In genomic region chr3:99641480-99641879, GRCh38 we compare ENCODE assay signal across 28 cellular contexts. TPM values are rescaled to one million over a fixed set of nuclear protein-coding genes. Genes with fewer than 3 reads are reported as not detected.
A peak's percentile ranks its signal among the peaks of the same experiment; 100 is the strongest.
DNase-seq lines count a peak whose midpoint lies in the region; ATAC-seq, FAIRE-seq and TF ChIP-seq lines count a peak whose summit lies in the region.
"Had no signal": no experiment of that assay in that cellular context is flagged by ENCODE, and none has a peak within 500 bp of the region (broad histone marks: within the 10 kb centered on the region; RNA-seq: fewer than 3 reads in every experiment).

No MANE protein-coding gene starts in this region.

- no peak for TF ChIP-seq EP300 in H1 (IDR thresholded peaks at IDR 0.05; ENCODE audit: borderline replicate concordance in 1 of 2, low read depth in 2 of 2, low read length in 2 of 2)

- intact Hi-C loops in heart right ventricle (cut with DNase I): loop anchor here in 3 of 10 donors (5.0 to 10.0 kb wide), 3 partner anchors 46 to 113 kb away; no protein-coding TSS in a partner anchor
- intact Hi-C loops in left cardiac atrium (cut with DNase I): loop anchor here in 1 of 2 donors (10.0 kb wide), 1 partner anchor 113 kb away; no protein-coding TSS in a partner anchor
- intact Hi-C loops in natural killer cell (cut with micrococcal nuclease): no loop called here

- no peaks in the 10 kb centered on the region for H3K9me3 ChIP-seq in heart right ventricle
- no peaks in the 10 kb centered on the region for H3K9me3 ChIP-seq in H1 (ENCODE audit: insufficient read depth in 2 of 2, low read depth in 1 of 2, low read length in 1 of 2)
- H3K9me3 ChIP-seq in osteoblast (ENCODE audit: low read depth, low read length): no peaks in the 10 kb centered on the region
- H3K9me3 ChIP-seq: BLaER1, gastrocnemius medialis had no signal

- POLR2A ChIA-PET in H1 (lab: Charles Lee; ENCODE audit: partially characterized antibody): no interaction called here

- no peaks in the 10 kb centered on the region for H3K79me1 ChIP-seq in H1 (ENCODE audit: low read depth, low read length)

- H3K27me3 Mint-ChIP-seq in natural killer cell (ENCODE audit: low read depth in 2 of 2): peaks cover 24 to 30% of the 10 kb centered on the region in 2 donors
- H3K27me3 Mint-ChIP-seq in nephron progenitor cell (ENCODE audit: low read depth, poor library complexity): peaks cover 71% of the 10 kb centered on the region

- TF ChIP-seq CTCF in heart right ventricle (IDR thresholded peaks at IDR 0.05) (no peak), H1 (IDR thresholded peaks at IDR 0.05; ENCODE audit: control extremely low read depth in 1 of 3, insufficient read depth in 1 of 3, low read depth in 1 of 3, low read length in 3 of 3) (no peak), osteoblast (IDR thresholded peaks at IDR 0.05; ENCODE audit: extremely low read depth, low read depth, low read length) (no peak), natural killer cell (IDR thresholded peaks at IDR 0.05) (no peak), foreskin fibroblast (IDR thresholded peaks at IDR 0.05; ENCODE audit: low read depth, low read length) (no peak), nephron progenitor cell (IDR thresholded peaks at IDR 0.05) (no peak)

- H4K20me1 ChIP-seq in H1 (replicated peaks in 1 of 2; ENCODE audit: control insufficient read depth in 1 of 2, insufficient read depth in 2 of 2, low read length in 2 of 2): no peaks in the 10 kb centered on the region
- peaks cover 12% of the 10 kb centered on the region for H4K20me1 ChIP-seq in osteoblast (ENCODE audit: insufficient read depth, low read length)
- H4K20me1 ChIP-seq: BLaER1 had no signal

- H3K4me3 ChIP-seq in heart right ventricle (peak overlapping the region in 5 of 10 donors; percentile 62 to 68 (median 66)), H1 (ENCODE audit: extremely low read depth in 1 of 4, insufficient read depth in 2 of 4, low read depth in 3 of 4, low read length in 4 of 4) (no peak overlapping the region), osteoblast (ENCODE audit: insufficient read depth, low read length) (peak overlapping the region; percentile 80), foreskin fibroblast (ENCODE audit: low read depth in 1 of 2, low read length in 2 of 2) (no peak overlapping the region)
- H3K4me3 ChIP-seq: BLaER1, gastrocnemius medialis had no signal

- no peak overlapping the region for H3K56ac ChIP-seq in H1 (replicated peaks; ENCODE audit: insufficient read length, low read depth, low read length)

- H4K5ac ChIP-seq in H1 (ENCODE audit: insufficient read length, low read depth, low read length): no peak overlapping the region

- no peak overlapping the region for H3K9ac ChIP-seq in H1 (replicated peaks in 1 of 4; ENCODE audit: extremely low read depth in 1 of 4, low read depth in 3 of 4, low read length in 3 of 4)
- H3K9ac ChIP-seq: BLaER1, parathyroid adenoma had no signal

- H3K18ac ChIP-seq in H1 (ENCODE audit: extremely low read depth, low read length): no peak overlapping the region

- no peak overlapping the region for H2AK5ac ChIP-seq in H1 (ENCODE audit: low read depth, low read length)

- no peak for FAIRE-seq in H1 (lab: Jason Lieb, UNC)
- FAIRE-seq: GM12891, GM19239, kidney had no signal

- no peak overlapping the region for H2BK120ac ChIP-seq in H1 (replicated peaks; ENCODE audit: low read depth, low read length)

- H2AFZ ChIP-seq in H1 (ENCODE audit: low read length): 0 out of 2 replicates have a peak overlapping the region, but pooled peaks have one; percentile 25
- H2AFZ ChIP-seq in osteoblast (ENCODE audit: low read length): no peak overlapping the region
- H2AFZ ChIP-seq: parathyroid adenoma had no signal

- peak overlapping the region in 7 of 10 donors; percentile 9 to 91 (median 86) for H3K27ac ChIP-seq in heart right ventricle
- no peak overlapping the region for H3K27ac ChIP-seq in H1 (ENCODE audit: low read depth, low read length)
- peak overlapping the region; percentile 96 for H3K27ac ChIP-seq in osteoblast (ENCODE audit: low read depth, low read length)
- H3K27ac ChIP-seq: BLaER1, gastrocnemius medialis, parathyroid adenoma had no signal

- H3K27ac Mint-ChIP-seq in natural killer cell (no peak overlapping the region), nephron progenitor cell (no peak overlapping the region)
- H3K27ac Mint-ChIP-seq: activated naive CD8-positive, alpha-beta T cell treated with anti-CD3 and anti-CD28 coated beads, Interleukin-2, amount 10 ng/mL, durations not matched to agents 7 days and 5 days; dendritic cell treated with granulocyte-macrophage colony-stimulating factor and Interleukin-4, amounts not matched to agents 40 ng/mL and 50 ng/mL, for 4 days; stimulated activated naive B cell treated with anti-CD40 and anti-IgM and Interleukin-4, amounts not matched to agents 10 μg/mL and 1 μg/mL and 100 μg/mL, for 72 hours; WTC11 had no signal

- H3K79me2 ChIP-seq in H1 (ENCODE audit: control insufficient read depth in 1 of 2, insufficient read depth in 2 of 2, low read length in 2 of 2) (no peaks in the 10 kb centered on the region), osteoblast (ENCODE audit: insufficient read depth, low read length) (peaks cover 90% of the 10 kb centered on the region)
- H3K79me2 ChIP-seq: parathyroid adenoma had no signal

- peaks cover 0 to 12% of the 10 kb centered on the region in 2 donors for H3K4me1 Mint-ChIP-seq in natural killer cell
- H3K4me1 Mint-ChIP-seq in nephron progenitor cell: peaks cover 27% of the 10 kb centered on the region

- no peak overlapping the region for H4K91ac ChIP-seq in H1 (replicated peaks; ENCODE audit: insufficient read length, low read length)

- no peak for DNase-seq in heart right ventricle
- DNase-seq in left cardiac atrium: no peak
- DNase-seq in H1 (ENCODE audit: low read depth in 1 of 2, low spot score in 2 of 2): no peak
- DNase-seq in osteoblast (ENCODE audit: insufficient read length, low spot score, missing footprints): no peak
- DNase-seq in natural killer cell: no peak
- DNase-seq in foreskin fibroblast: no peak
- DNase-seq in nephron progenitor cell: no peak
- DNase-seq in GM19238 (ENCODE audit: insufficient read length, low spot score): no peak
- DNase-seq: activated CD4-positive, alpha-beta T cell treated with anti-CD3 and anti-CD28 coated beads, Interleukin-2, amount 50 U/mL, for 4 hours; activated CD8-positive, alpha-beta memory T cell treated with anti-CD3 and anti-CD28 coated beads, Interleukin-2, amount 50 U/mL, for 4 hours; activated effector memory CD4-positive, alpha-beta T cell treated with Interleukin-2 at 50 U/mL for 16 hours; activated naive CD8-positive, alpha-beta T cell treated with anti-CD3 and anti-CD28 coated beads, Interleukin-2, amount 10 ng/mL, durations not matched to agents 7 days and 5 days; COR-L47; DMS79 treated with DMSO at 0.1 percent for 48 hours; gastrocnemius medialis; KBM-7; kidney; NCI-H2171; NCI-H526 treated with DMSO at 0.1 percent for 48 hours; stimulated activated naive B cell treated with anti-CD40 and anti-IgM and Interleukin-4, amounts not matched to agents 10 μg/mL and 1 μg/mL and 100 μg/mL, for 72 hours; T-helper 9 cell had no signal

- no peak overlapping the region for H3K23ac ChIP-seq in H1 (ENCODE audit: insufficient read length)

- no peak for TF ChIP-seq POLR2A in H1 (IDR thresholded peaks at IDR 0.05; ENCODE audit: control extremely low read depth in 1 of 2, low read depth in 2 of 2, low read length in 2 of 2)

- CTCF ChIA-PET in H1 (lab: Charles Lee; ENCODE audit: partially characterized antibody): interaction anchor here (0.8 to 2.7 kb wide), 9 partner anchors 9 to 112 kb away, joined by 3 to 19 read pairs (median 4); no protein-coding TSS in a partner anchor

- H4K8ac ChIP-seq in H1 (ENCODE audit: extremely low read depth, insufficient read depth, low read length): no peak overlapping the region

- H3K4me3 Mint-ChIP-seq in natural killer cell (no peak overlapping the region), nephron progenitor cell (no peak overlapping the region)
- H3K4me3 Mint-ChIP-seq: activated naive CD8-positive, alpha-beta T cell treated with anti-CD3 and anti-CD28 coated beads, Interleukin-2, amount 10 ng/mL, durations not matched to agents 7 days and 5 days; dendritic cell treated with granulocyte-macrophage colony-stimulating factor and Interleukin-4, amounts not matched to agents 40 ng/mL and 50 ng/mL, for 4 days; stimulated activated naive B cell treated with anti-CD40 and anti-IgM and Interleukin-4, amounts not matched to agents 10 μg/mL and 1 μg/mL and 100 μg/mL, for 72 hours; WTC11 had no signal

- H3K36me3 ChIP-seq in heart right ventricle: no peaks in the 10 kb centered on the region
- no peaks in the 10 kb centered on the region for H3K36me3 ChIP-seq in H1 (ENCODE audit: control insufficient read depth in 2 of 4, insufficient read depth in 4 of 4, low read length in 3 of 4)
- peaks cover 26% of the 10 kb centered on the region for H3K36me3 ChIP-seq in osteoblast (ENCODE audit: insufficient read depth, low read length)
- H3K36me3 ChIP-seq: BLaER1, gastrocnemius medialis had no signal

- H2BK20ac ChIP-seq in H1 (ENCODE audit: low read length): no peak overlapping the region

- 59 to 62% methylated on average over 2 of the region's 2 CpGs for WGBS in heart right ventricle, 2 donors
- WGBS in H1 (ENCODE audit: extremely low coverage in 1 of 2, insufficient coverage in 1 of 2, insufficient read length in 1 of 2, insufficient replicate concordance in 2 of 2, low coverage in 1 of 2, low lambda C conversion rate in 2 of 2, missing lambda C conversion rate in 1 of 2), 2 experiments: 87% methylated on average over 2 of the region's 2 CpGs; no CpG with 5 or more reads in 1 of the 2 experiments

- TF ChIP-seq RAD21 in H1 (IDR thresholded peaks at IDR 0.05 in 1 of 2, conservative IDR thresholded peaks at IDR 0.05 in 1 of 2; ENCODE audit: low read depth in 2 of 2, low read length in 2 of 2): no peak

- H3K36me3 Mint-ChIP-seq in natural killer cell: peaks cover 10% of the 10 kb centered on the region
- H3K36me3 Mint-ChIP-seq in nephron progenitor cell (ENCODE audit: low read depth): no peaks in the 10 kb centered on the region
- H3K36me3 Mint-ChIP-seq: stimulated activated naive B cell treated with anti-CD40 and anti-IgM and Interleukin-4, amounts not matched to agents 10 μg/mL and 1 μg/mL and 100 μg/mL, for 72 hours; WTC11 had no signal

- peaks cover 10% of the 10 kb centered on the region for H3K23me2 ChIP-seq in H1 (ENCODE audit: low read depth, low read length)

- H3K4me1 ChIP-seq in heart right ventricle (peaks cover 0 to 25% (median 15%) of the 10 kb centered on the region in 9 donors), H1 (replicated peaks in 1 of 4; ENCODE audit: control insufficient read depth in 3 of 4, insufficient read depth in 4 of 4, low read length in 3 of 4) (peaks cover 0 to 4% (median 2%) of the 10 kb centered on the region in 4 experiments; a peak in 1 of 7 replicates), osteoblast (ENCODE audit: insufficient read depth, low read length) (peaks cover 70% of the 10 kb centered on the region)
- H3K4me1 ChIP-seq: parathyroid adenoma had no signal

- H2BK15ac ChIP-seq in H1 (ENCODE audit: low read length): no peak overlapping the region

- no peak overlapping the region for H2BK12ac ChIP-seq in H1 (ENCODE audit: low read depth, low read length)

- H3K4me2 ChIP-seq in H1 (ENCODE audit: insufficient read depth in 1 of 2, low read depth in 2 of 2, low read length in 2 of 2): no peak overlapping the region
- peak overlapping the region; percentile 98 for H3K4me2 ChIP-seq in osteoblast (ENCODE audit: insufficient read depth, low read length)
- H3K4me2 ChIP-seq: BLaER1 had no signal

- no peak overlapping the region for H2BK5ac ChIP-seq in H1 (ENCODE audit: low read depth, low read length)

- H3K9me3 Mint-ChIP-seq in natural killer cell: no peaks in the 10 kb centered on the region
- H3K9me3 Mint-ChIP-seq in nephron progenitor cell: no peaks in the 10 kb centered on the region
- H3K9me3 Mint-ChIP-seq: activated naive CD8-positive, alpha-beta T cell treated with anti-CD3 and anti-CD28 coated beads, Interleukin-2, amount 10 ng/mL, durations not matched to agents 7 days and 5 days; dendritic cell treated with granulocyte-macrophage colony-stimulating factor and Interleukin-4, amounts not matched to agents 40 ng/mL and 50 ng/mL, for 4 days; stimulated activated naive B cell treated with anti-CD40 and anti-IgM and Interleukin-4, amounts not matched to agents 10 μg/mL and 1 μg/mL and 100 μg/mL, for 72 hours; WTC11 had no signal

- ATAC-seq in heart right ventricle (no peak), left cardiac atrium (no peak), natural killer cell (no peak)
- ATAC-seq: gastrocnemius medialis; sciatic nerve; stimulated activated naive B cell treated with anti-CD40 and anti-IgM and Interleukin-4, amounts not matched to agents 10 μg/mL and 1 μg/mL and 100 μg/mL, for 72 hours; WTC11 had no signal

- no peak overlapping the region for H3K14ac ChIP-seq in H1 (ENCODE audit: insufficient read length)

- no peak overlapping the region for H3K4ac ChIP-seq in H1 (replicated peaks; ENCODE audit: insufficient read length, low read depth, low read length)

- H3K27me3 ChIP-seq in heart right ventricle (peaks cover 0 to 37% (median 9%) of the 10 kb centered on the region in 7 donors), H1 (replicated peaks in 1 of 4; ENCODE audit: control insufficient read depth in 3 of 4, extremely low read depth in 1 of 4, insufficient read depth in 3 of 4, low read length in 3 of 4) (peaks cover 0 to 26% (median 18%) of the 10 kb centered on the region in 4 experiments; a peak in 6 of 7 replicates), osteoblast (ENCODE audit: insufficient read depth, low read length) (no peaks in the 10 kb centered on the region)

RNA-seq across cellular contexts. Expression of gene COL8A1, which starts 3.1 kb away (rescaled TPM):
- total RNA-seq in heart right ventricle (10 to 100 TPM in 9 of 10 donors, 1 to 10 TPM in 1; 7.5 to 32.2 (median 15.1) TPM), left cardiac atrium (10 to 100 TPM; 19.4 to 35.8 TPM), osteoblast (311 and 720 TPM in 2 replicates), natural killer cell (under 1 TPM in 2 of 3 donors, not detected in 1; 0.12 to 0.23 TPM)
- polyA plus RNA-seq in heart right ventricle (1 to 10 TPM; 7.9 to 8.3 TPM), H1 (2011; rRNA removed) (0.21 and 0.35 TPM in 2 replicates)
- 0.99 and 1.2 TPM in 2 replicates for total RNA-seq in H1 (2021; fragmentation: NEBNext Ultra II Directional; extraction: Animal tissue kit (Norgen Biotek cat#: 25700))
- 0.18 TPM for polyA plus RNA-seq in H1 (2011; cell fraction: cytosol; rRNA removed)
- polyA plus RNA-seq in H1 (2011; cell fraction: nucleus; rRNA removed): 0.17 TPM
- 0.09 to 0.58 TPM (median 0.32 TPM) in 4 replicates for polyA plus RNA-seq in H1 (2012, experiment 1 of 2)
- 0.14 TPM for polyA plus RNA-seq in H1 (2012, experiment 2 of 2)
- 2.8 TPM for polyA plus RNA-seq in H1 (2013, experiment 1 of 2)
- polyA plus RNA-seq in H1 (2013, experiment 2 of 2): 3.1 TPM
- 0.56 and 2.2 TPM in 2 replicates for polyA minus RNA-seq in H1 (2011; rRNA and poly(A)+ RNA removed)
- polyA minus RNA-seq in H1 (2011; cell fraction: cytosol; rRNA and poly(A)+ RNA removed): not detected
- polyA minus RNA-seq in H1 (2011; cell fraction: nucleus; rRNA and poly(A)+ RNA removed): 1.1 TPM
- total RNA-seq: activated naive CD8-positive, alpha-beta T cell treated with anti-CD3 and anti-CD28 coated beads, Interleukin-2, amount 10 ng/mL, durations not matched to agents 7 days and 5 days had no signal
